In genomic region chr11:50088231-50088630, GRCh38 we compare ENCODE assay signal across 36 cellular contexts. TPM values are rescaled to one million over a fixed set of nuclear protein-coding genes. Genes with fewer than 3 reads are reported as not detected.
"Had no signal": no experiment of that assay in that cellular context is flagged by ENCODE, and none has a peak within 500 bp of the region (broad histone marks: within the 10 kb centered on the region; RNA-seq: fewer than 3 reads in every experiment).

No MANE protein-coding gene starts in this region.

- H3K4me3 Mint-ChIP-seq: activated B cell treated with CpG ODN at 0.5 μM for 24 hours; activated CD4-positive, alpha-beta memory T cell treated with anti-CD3 and anti-CD28 coated beads, Interleukin-2, amount 10 ng/mL, durations not matched to agents 7 days and 5 days; activated CD8-positive, alpha-beta memory T cell treated with anti-CD3 and anti-CD28 coated beads, Interleukin-2, amount 10 ng/mL, durations not matched to agents 7 days and 5 days; activated naive CD8-positive, alpha-beta T cell treated with anti-CD3 and anti-CD28 coated beads for 36 hours; activated T-cell treated with anti-CD3 and anti-CD28 coated beads, Interleukin-2, amount 50 U/mL, for 72 hours; activated T-helper 17 cell treated with anti-CD3 and anti-CD28 coated beads, Interleukin-2, amount 50 U/mL, for 72 hours had no signal

- H3K27ac Mint-ChIP-seq: activated B cell treated with CpG ODN at 0.5 μM for 24 hours; activated CD4-positive, alpha-beta memory T cell treated with anti-CD3 and anti-CD28 coated beads, Interleukin-2, amount 10 ng/mL, durations not matched to agents 7 days and 5 days; activated CD8-positive, alpha-beta memory T cell treated with anti-CD3 and anti-CD28 coated beads, Interleukin-2, amount 10 ng/mL, durations not matched to agents 7 days and 5 days; activated naive CD8-positive, alpha-beta T cell treated with anti-CD3 and anti-CD28 coated beads for 36 hours; activated T-cell treated with anti-CD3 and anti-CD28 coated beads, Interleukin-2, amount 50 U/mL, for 72 hours; activated T-helper 17 cell treated with anti-CD3 and anti-CD28 coated beads, Interleukin-2, amount 50 U/mL, for 72 hours had no signal

- H3K4me1 Mint-ChIP-seq: activated B cell treated with CpG ODN at 0.5 μM for 24 hours; activated CD4-positive, alpha-beta memory T cell treated with anti-CD3 and anti-CD28 coated beads, Interleukin-2, amount 10 ng/mL, durations not matched to agents 7 days and 5 days; activated CD8-positive, alpha-beta memory T cell treated with anti-CD3 and anti-CD28 coated beads, Interleukin-2, amount 10 ng/mL, durations not matched to agents 7 days and 5 days; activated naive CD8-positive, alpha-beta T cell treated with anti-CD3 and anti-CD28 coated beads for 36 hours; activated T-helper 17 cell treated with anti-CD3 and anti-CD28 coated beads, Interleukin-2, amount 50 U/mL, for 72 hours had no signal

- H3K27me3 ChIP-seq: brain microvascular endothelial cell, MG63 had no signal

- H3K4me3 ChIP-seq: K562, MG63, PC-9 had no signal

- H3K27me3 Mint-ChIP-seq: activated B cell treated with CpG ODN at 0.5 μM for 24 hours; activated CD4-positive, alpha-beta memory T cell treated with anti-CD3 and anti-CD28 coated beads, Interleukin-2, amount 10 ng/mL, durations not matched to agents 7 days and 5 days; activated CD8-positive, alpha-beta memory T cell treated with anti-CD3 and anti-CD28 coated beads, Interleukin-2, amount 10 ng/mL, durations not matched to agents 7 days and 5 days; activated naive CD8-positive, alpha-beta T cell treated with anti-CD3 and anti-CD28 coated beads for 36 hours; activated T-helper 17 cell treated with anti-CD3 and anti-CD28 coated beads, Interleukin-2, amount 50 U/mL, for 72 hours had no signal

- H3K9me3 ChIP-seq: MG63 had no signal

- H3K36me3 Mint-ChIP-seq: activated CD8-positive, alpha-beta memory T cell treated with anti-CD3 and anti-CD28 coated beads, Interleukin-2, amount 10 ng/mL, durations not matched to agents 7 days and 5 days; activated naive CD8-positive, alpha-beta T cell treated with anti-CD3 and anti-CD28 coated beads for 36 hours had no signal

- FAIRE-seq: K562 had no signal

- H3K36me3 ChIP-seq: brain microvascular endothelial cell, MG63 had no signal

- H3K27ac ChIP-seq: brain microvascular endothelial cell, PC-9, VCaP had no signal

- DNase-seq: activated B cell treated with CpG ODN at 0.5 μM for 24 hours; activated CD4-positive, alpha-beta memory T cell treated with anti-CD3 and anti-CD28 coated beads, Interleukin-2, amount 10 ng/mL, durations not matched to agents 7 days and 5 days; activated CD4-positive, alpha-beta T cell treated with anti-CD3 and anti-CD28 coated beads for 4 hours; activated CD4-positive, CD25-positive, alpha-beta regulatory T cell treated with anti-CD3 and anti-CD28 coated beads, Interleukin-2, amount 50 U/mL, for 72 hours; activated CD8-positive, alpha-beta memory T cell treated with anti-CD3 and anti-CD28 coated beads for 24 hours; activated CD8-positive, alpha-beta memory T cell treated with anti-CD3 and anti-CD28 coated beads, Interleukin-2, amount 10 ng/mL, durations not matched to agents 7 days and 5 days; activated CD8-positive, alpha-beta memory T cell treated with anti-CD3 and anti-CD28 coated beads, Interleukin-2, amount 50 U/mL, for 48 hours; activated effector memory CD4-positive, alpha-beta T cell treated with anti-CD3 and anti-CD28 coated beads, Interleukin-2, amount 50 U/mL, for 16 hours; activated naive CD4-positive, alpha-beta T cell; activated naive CD4-positive, alpha-beta T cell treated with anti-CD3 and anti-CD28 coated beads, Interleukin-2, amount 50 U/mL, for 16 hours; activated naive CD8-positive, alpha-beta T cell treated with anti-CD3 and anti-CD28 coated beads for 36 hours; activated T-cell treated with anti-CD3 and anti-CD28 coated beads, Interleukin-2, amount 50 U/mL, for 72 hours; amniotic stem cell; aorta; brain microvascular endothelial cell; MG63; MV-4-11; NCI-H1092 treated with DMSO at 0.1 percent for 48 hours; NCI-H1417 treated with DMSO at 0.1 percent for 48 hours; NCI-H187 treated with DMSO at 0.1 percent for 48 hours; NCI-H2081 treated with DMSO at 0.1 percent for 48 hours; NCI-H345; NCI-H524 treated with DMSO at 0.1 percent for 48 hours; NK-92 treated with Interleukin-12 subunit alpha and Interleukin-12 subunit beta, amount 100 ng/mL, for 24 hours; RPMI8226; SIG-M5; T-helper 1 cell; T-helper 2 cell; T-helper 9 cell had no signal

RNA-seq across cellular contexts. Expression of gene OR4C45, which starts 55.6 kb away (rescaled TPM):
- total RNA-seq: activated B cell treated with CpG ODN at 0.5 μM for 24 hours; activated CD4-positive, alpha-beta memory T cell treated with anti-CD3 and anti-CD28 coated beads, Interleukin-2, amount 10 ng/mL, durations not matched to agents 7 days and 5 days; activated CD8-positive, alpha-beta memory T cell treated with anti-CD3 and anti-CD28 coated beads, Interleukin-2, amount 10 ng/mL, durations not matched to agents 7 days and 5 days; activated naive CD8-positive, alpha-beta T cell treated with anti-CD3 and anti-CD28 coated beads for 36 hours; activated T-cell treated with anti-CD3 and anti-CD28 coated beads, Interleukin-2, amount 50 U/mL, for 72 hours; activated T-helper 17 cell treated with anti-CD3 and anti-CD28 coated beads, Interleukin-2, amount 50 U/mL, for 72 hours; aorta; cardiac septum; K562; NCI-H460; PC-9; SK-MEL-5 had no signal
